Comparison of ENCODE assay signal across 21 cellular contexts in genomic region chr7:10956528-10956927, GRCh38.
"Had no signal": no experiment of that assay in that cellular context is flagged by ENCODE, and none has a peak within 500 bp of the region (broad histone marks: within the 10 kb centered on the region; RNA-seq: fewer than 3 reads in every experiment).

No MANE protein-coding gene starts in this region.

- H3K4me2 ChIP-seq: hepatocyte, smooth muscle cell had no signal

- H3K4me1 ChIP-seq: foreskin keratinocyte, pancreas had no signal

- H3K4me3 Mint-ChIP-seq: endodermal cell; naive thymus-derived CD4-positive, alpha-beta T cell had no signal

- H3K4me3 ChIP-seq: coronary artery, hepatocyte, lung, pancreas, smooth muscle cell had no signal

- H3K27ac ChIP-seq: coronary artery, foreskin keratinocyte, hepatocyte, pancreas had no signal

- H2AFZ ChIP-seq: hepatocyte had no signal

- H3K27me3 Mint-ChIP-seq: progenitor cell of endocrine pancreas had no signal

- ATAC-seq: foreskin keratinocyte; left cardiac atrium; left ventricle myocardium superior; naive thymus-derived CD4-positive, alpha-beta T cell; pancreas; right cardiac atrium had no signal

- H3K27me3 ChIP-seq: hepatocyte, pancreas had no signal

- H3K4me1 Mint-ChIP-seq: endodermal cell; naive thymus-derived CD4-positive, alpha-beta T cell had no signal

- DNase-seq: effector CD4-positive, alpha-beta T cell; endodermal cell; erythroblast; foreskin keratinocyte; head of caudate nucleus; kidney; left cardiac atrium; left ventricle myocardium superior; mesendoderm; naive thymus-derived CD4-positive, alpha-beta T cell; nucleus accumbens; pancreas; right cardiac atrium; stimulated activated CD4-positive, alpha-beta T cell treated with anti-CD3 and anti-CD28 coated beads, Interleukin-2, amount 100 ng/mL, for 48 hours; stimulated activated naive CD4-positive, alpha-beta T cell treated with Interleukin-2 at 50 U/mL for 16 hours; trophoblast cell had no signal

- H3K27ac Mint-ChIP-seq: endodermal cell; naive thymus-derived CD4-positive, alpha-beta T cell; progenitor cell of endocrine pancreas had no signal

- H3K36me3 ChIP-seq: pancreas had no signal

- H3K79me2 ChIP-seq: hepatocyte had no signal

- H3K9me3 ChIP-seq: pancreas had no signal
